In the genomic region with DNA sequence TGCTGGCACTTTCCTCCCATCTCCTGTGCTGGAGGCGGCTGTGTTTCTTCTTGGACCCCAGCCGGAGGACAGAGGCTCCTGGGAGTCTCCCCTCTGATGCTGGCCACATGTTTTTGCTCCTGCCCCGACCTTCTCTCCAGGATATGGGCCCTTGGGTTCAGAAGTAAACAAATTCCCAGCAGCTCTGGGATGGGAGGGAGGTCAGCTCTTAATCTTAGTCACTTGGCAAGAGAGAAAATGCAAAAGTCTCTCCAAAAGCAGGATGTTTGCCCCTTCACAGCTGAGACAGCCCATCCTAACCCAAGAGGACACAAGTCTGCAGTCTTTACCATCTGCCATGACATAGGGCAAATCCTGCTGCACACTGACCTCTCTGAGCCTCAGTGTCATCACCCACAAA, we compare ENCODE assay signal across 31 cellular contexts.
"Had no signal": no experiment of that assay in that cellular context is flagged by ENCODE, and none has a peak within 500 bp of the region (broad histone marks: within the 10 kb centered on the region; RNA-seq: fewer than 3 reads in every experiment).

No MANE protein-coding gene starts in this region.

- H3K4me3 ChIP-seq: adrenal gland, body of pancreas, gastrocnemius medialis had no signal

- DNase-seq: activated CD4-positive, alpha-beta memory T cell treated with anti-CD3 and anti-CD28 coated beads for 36 hours; activated CD4-positive, alpha-beta T cell treated with anti-CD3 and anti-CD28 coated beads for 1 hour; activated CD4-positive, alpha-beta T cell treated with anti-CD3 and anti-CD28 coated beads for 4 hours; activated CD8-positive, alpha-beta memory T cell treated with anti-CD3 and anti-CD28 coated beads, Interleukin-2, amount 10 ng/mL, durations not matched to agents 7 days and 5 days; activated CD8-positive, alpha-beta memory T cell treated with anti-CD3 and anti-CD28 coated beads, Interleukin-2, amount 50 U/mL, for 4 hours; activated CD8-positive, alpha-beta T cell treated with anti-CD3 and anti-CD28 coated beads, Interleukin-2, amount 10 ng/mL, durations not matched to agents 7 days and 5 days; activated effector memory CD4-positive, alpha-beta T cell treated with anti-CD3 and anti-CD28 coated beads, Interleukin-2, amount 50 U/mL, for 16 hours; activated naive CD4-positive, alpha-beta T cell treated with anti-CD3 and anti-CD28 coated beads for 36 hours; activated naive CD8-positive, alpha-beta T cell treated with anti-CD3 and anti-CD28 coated beads for 36 hours; activated naive CD8-positive, alpha-beta T cell treated with anti-CD3 and anti-CD28 coated beads, Interleukin-2, amount 50 U/mL, for 24 hours; activated T-cell treated with anti-CD3 and anti-CD28 coated beads, Interleukin-2, amount 50 U/mL, for 1 hour; activated T-cell treated with anti-CD3 and anti-CD28 coated beads, Interleukin-2, amount 50 U/mL, for 48 hours; adrenal gland; amygdala; aorta; body of pancreas; caudate nucleus; cortex of kidney; dermis blood vessel endothelial cell; effector CD8-positive, alpha-beta T cell; foreskin keratinocyte; gastrocnemius medialis; glutamatergic neuron; T-helper 2 cell had no signal

- H3K27me3 ChIP-seq: adrenal gland, body of pancreas, foreskin keratinocyte, gastrocnemius medialis had no signal

- H3K4me3 Mint-ChIP-seq: activated CD4-positive, alpha-beta memory T cell treated with anti-CD3 and anti-CD28 coated beads for 36 hours; activated CD8-positive, alpha-beta memory T cell treated with anti-CD3 and anti-CD28 coated beads, Interleukin-2, amount 10 ng/mL, durations not matched to agents 7 days and 5 days; activated CD8-positive, alpha-beta T cell treated with anti-CD3 and anti-CD28 coated beads, Interleukin-2, amount 10 ng/mL, durations not matched to agents 7 days and 5 days; activated naive CD4-positive, alpha-beta T cell treated with anti-CD3 and anti-CD28 coated beads for 36 hours; activated naive CD4-positive, alpha-beta T cell treated with anti-CD3 and anti-CD28 coated beads, Interleukin-2, amount 50 U/mL, for 24 hours; activated naive CD8-positive, alpha-beta T cell treated with anti-CD3 and anti-CD28 coated beads for 36 hours; activated naive CD8-positive, alpha-beta T cell treated with anti-CD3 and anti-CD28 coated beads, Interleukin-2, amount 50 U/mL, for 24 hours; activated T-helper 1 cell treated with anti-CD3 and anti-CD28 coated beads, Interleukin-12 subunit alpha, Interleukin-12 subunit beta, Interleukin-2, Interleukin-4 antibody, amounts not matched to agents 30 ng/mL and 10 ng/mL and 1 ng/mL, durations not matched to agents 14 hours and 24 hours and 36 hours; WTC11 had no signal

- H3K9me3 Mint-ChIP-seq: activated CD4-positive, alpha-beta memory T cell treated with anti-CD3 and anti-CD28 coated beads for 36 hours; activated naive CD4-positive, alpha-beta T cell treated with anti-CD3 and anti-CD28 coated beads for 36 hours; activated naive CD4-positive, alpha-beta T cell treated with anti-CD3 and anti-CD28 coated beads, Interleukin-2, amount 50 U/mL, for 24 hours; activated naive CD8-positive, alpha-beta T cell treated with anti-CD3 and anti-CD28 coated beads for 36 hours; activated naive CD8-positive, alpha-beta T cell treated with anti-CD3 and anti-CD28 coated beads, Interleukin-2, amount 50 U/mL, for 24 hours; activated T-helper 1 cell treated with anti-CD3 and anti-CD28 coated beads, Interleukin-12 subunit alpha, Interleukin-12 subunit beta, Interleukin-2, Interleukin-4 antibody, amounts not matched to agents 30 ng/mL and 10 ng/mL and 1 ng/mL, durations not matched to agents 14 hours and 24 hours and 36 hours; activated T-helper 2 cell treated with anti-CD3 and anti-CD28 coated beads, Interferon-gamma antibody, Interleukin-2, Interleukin-4, amounts not matched to agents 10 μg/mL and 5 μg/mL and 100 μg/mL, durations not matched to agents 14 hours and 24 hours and 36 hours; WTC11 had no signal

- ATAC-seq: activated CD8-positive, alpha-beta memory T cell treated with anti-CD3 and anti-CD28 coated beads, Interleukin-2, amount 10 ng/mL, durations not matched to agents 7 days and 5 days; activated CD8-positive, alpha-beta T cell treated with anti-CD3 and anti-CD28 coated beads, Interleukin-2, amount 10 ng/mL, durations not matched to agents 7 days and 5 days; activated naive CD8-positive, alpha-beta T cell treated with anti-CD3 and anti-CD28 coated beads, Interleukin-2, amount 50 U/mL, for 24 hours; body of pancreas; esophagus mucosa; foreskin keratinocyte; gastrocnemius medialis; WTC11 had no signal

- H3K4me1 Mint-ChIP-seq: activated CD8-positive, alpha-beta memory T cell treated with anti-CD3 and anti-CD28 coated beads, Interleukin-2, amount 10 ng/mL, durations not matched to agents 7 days and 5 days; activated naive CD4-positive, alpha-beta T cell treated with anti-CD3 and anti-CD28 coated beads, Interleukin-2, amount 50 U/mL, for 24 hours; activated naive CD8-positive, alpha-beta T cell treated with anti-CD3 and anti-CD28 coated beads for 36 hours; activated naive CD8-positive, alpha-beta T cell treated with anti-CD3 and anti-CD28 coated beads, Interleukin-2, amount 50 U/mL, for 24 hours had no signal

- H3K9me3 ChIP-seq: adrenal gland, body of pancreas, gastrocnemius medialis had no signal

- H3K27ac ChIP-seq: adrenal gland, body of pancreas, foreskin keratinocyte, gastrocnemius medialis, VCaP had no signal

- FAIRE-seq: colon had no signal

- H3K27me3 Mint-ChIP-seq: activated naive CD4-positive, alpha-beta T cell treated with anti-CD3 and anti-CD28 coated beads, Interleukin-2, amount 50 U/mL, for 24 hours had no signal

- H3K4me1 ChIP-seq: adrenal gland, body of pancreas, gastrocnemius medialis had no signal

- H3K36me3 Mint-ChIP-seq: activated CD4-positive, alpha-beta memory T cell treated with anti-CD3 and anti-CD28 coated beads for 36 hours; activated CD8-positive, alpha-beta memory T cell treated with anti-CD3 and anti-CD28 coated beads, Interleukin-2, amount 10 ng/mL, durations not matched to agents 7 days and 5 days; activated naive CD4-positive, alpha-beta T cell treated with anti-CD3 and anti-CD28 coated beads, Interleukin-2, amount 50 U/mL, for 24 hours; activated naive CD8-positive, alpha-beta T cell treated with anti-CD3 and anti-CD28 coated beads for 36 hours; WTC11 had no signal

- H3K27ac Mint-ChIP-seq: activated CD4-positive, alpha-beta memory T cell treated with anti-CD3 and anti-CD28 coated beads for 36 hours; activated CD8-positive, alpha-beta memory T cell treated with anti-CD3 and anti-CD28 coated beads, Interleukin-2, amount 10 ng/mL, durations not matched to agents 7 days and 5 days; activated CD8-positive, alpha-beta T cell treated with anti-CD3 and anti-CD28 coated beads, Interleukin-2, amount 10 ng/mL, durations not matched to agents 7 days and 5 days; activated naive CD4-positive, alpha-beta T cell treated with anti-CD3 and anti-CD28 coated beads for 36 hours; activated naive CD4-positive, alpha-beta T cell treated with anti-CD3 and anti-CD28 coated beads, Interleukin-2, amount 50 U/mL, for 24 hours; activated naive CD8-positive, alpha-beta T cell treated with anti-CD3 and anti-CD28 coated beads for 36 hours; activated naive CD8-positive, alpha-beta T cell treated with anti-CD3 and anti-CD28 coated beads, Interleukin-2, amount 50 U/mL, for 24 hours; activated T-helper 1 cell treated with anti-CD3 and anti-CD28 coated beads, Interleukin-12 subunit alpha, Interleukin-12 subunit beta, Interleukin-2, Interleukin-4 antibody, amounts not matched to agents 30 ng/mL and 10 ng/mL and 1 ng/mL, durations not matched to agents 14 hours and 24 hours and 36 hours; activated T-helper 2 cell treated with anti-CD3 and anti-CD28 coated beads, Interferon-gamma antibody, Interleukin-2, Interleukin-4, amounts not matched to agents 10 μg/mL and 5 μg/mL and 100 μg/mL, durations not matched to agents 14 hours and 24 hours and 36 hours; WTC11 had no signal

- H3K36me3 ChIP-seq: adrenal gland, gastrocnemius medialis had no signal
